ENCODE assay signal across 1 cellular context in genomic region chr5:1089621-1090040, GRCh38.
TF ChIP-seq lines count a peak whose summit lies in the region.

No MANE protein-coding gene starts in this region.

TF ChIP-seq in H1, 55 proteins besides CTCF, POLR2A, EP300 and RAD21 (continued from another document):
- TF ChIP-seq SP1 (IDR thresholded peaks at IDR 0.05; ENCODE audit: low read depth, low read length) (no peak), RFX5 (IDR thresholded peaks at IDR 0.05; ENCODE audit: borderline replicate concordance, low read depth, low read length) (no peak), TAF7 (optimal IDR thresholded peaks at IDR 0.05; ENCODE audit: borderline replicate concordance, low read depth, low read length) (no peak), SAP30 (IDR thresholded peaks at IDR 0.05; ENCODE audit: insufficient read depth, insufficient replicate concordance, low read length) (no peak), NANOG (IDR thresholded peaks at IDR 0.05; ENCODE audit: insufficient read depth, low read depth, low read length, poor library complexity, severe bottlenecking) (no peak), TEAD4 (IDR thresholded peaks at IDR 0.05; ENCODE audit: low read depth, low read length) (no peak), KDM5A (IDR thresholded peaks at IDR 0.05; ENCODE audit: low read length) (no peak)
